In genomic region chr19:2476451-2477140, GRCh38 we compare ENCODE assay signal across 8 cellular contexts. TPM values are rescaled to one million over a fixed set of nuclear protein-coding genes. Genes with fewer than 3 reads are reported as not detected.
DNase-seq lines count a peak whose midpoint lies in the region; ATAC-seq and TF ChIP-seq lines count a peak whose summit lies in the region.

No MANE protein-coding gene starts in this region.

- peak overlapping the region; percentile 94 for H3K4me2 ChIP-seq in GM23248 (ENCODE audit: unreplicated experiment)
- H3K4me2 ChIP-seq in OCI-LY1 (ENCODE audit: low read length) = peak overlapping the region; percentile 86
- H3K4me2 ChIP-seq in osteoblast (ENCODE audit: insufficient read depth, low read length) = peak overlapping the region; percentile 96

- no peaks in the 10 kb centered on the region for H3K9me2 ChIP-seq in GM23248 (ENCODE audit: insufficient read depth)
- H3K9me2 ChIP-seq in OCI-LY1 (ENCODE audit: low read depth, low read length) = no peaks in the 10 kb centered on the region

- in situ Hi-C loops in GM23248 (cut with MboI) = no loop called here

- H3K4me3 Mint-ChIP-seq in CD4-positive, CD25-positive, alpha-beta regulatory T cell = peak overlapping the region; percentile 97 to 100 (median 99)

- H3K27me3 Mint-ChIP-seq in CD4-positive, CD25-positive, alpha-beta regulatory T cell = peaks cover 20% of the 10 kb centered on the region

- WGBS in GM23248 (ENCODE audit: low coverage in 1 of 2, low lambda C conversion rate in 2 of 2, missing lambda C conversion rate in 2 of 2), 2 experiments = 1% methylated on average over 33 of the region's 42 CpGs
- under 1% methylated on average over 42 of the region's 42 CpGs for WGBS in urinary bladder

- peak overlapping the region; percentile 95 to 97 (median 96) for H3K27ac Mint-ChIP-seq in CD4-positive, CD25-positive, alpha-beta regulatory T cell

- peaks cover 6% of the 10 kb centered on the region for H3K36me3 Mint-ChIP-seq in CD4-positive, CD25-positive, alpha-beta regulatory T cell

- peaks cover 38% of the 10 kb centered on the region for H3K4me1 ChIP-seq in CD4-positive, CD25-positive, alpha-beta regulatory T cell (ENCODE audit: control insufficient read depth, insufficient read depth, low read length, poor library complexity, severe bottlenecking)
- H3K4me1 ChIP-seq in GM23248 (ENCODE audit: insufficient read depth) (no peaks in the 10 kb centered on the region), OCI-LY1 (ENCODE audit: insufficient read depth, low read length, severe bottlenecking) (peaks cover 43% of the 10 kb centered on the region), osteoblast (ENCODE audit: insufficient read depth, low read length) (peaks cover 20% of the 10 kb centered on the region), urinary bladder (ENCODE audit: insufficient read depth) (no peaks in the 10 kb centered on the region)

- no peaks in the 10 kb centered on the region for H3K27me3 ChIP-seq in CD4-positive, CD25-positive, alpha-beta regulatory T cell (ENCODE audit: control insufficient read depth, insufficient read depth, low read length)
- H3K27me3 ChIP-seq in GM23248 (replicated peaks; ENCODE audit: insufficient read depth) (no peaks in the 10 kb centered on the region), OCI-LY1 (ENCODE audit: insufficient read depth, low read length) (no peaks in the 10 kb centered on the region; the same call in 1 of the 2 replicates), osteoblast (ENCODE audit: insufficient read depth, low read length) (no peaks in the 10 kb centered on the region)

- H2AFZ ChIP-seq in GM23248 (no peak overlapping the region), OCI-LY1 (ENCODE audit: low read length) (no peak overlapping the region), osteoblast (ENCODE audit: low read length) (no peak overlapping the region)

- H3K36me3 ChIP-seq in CD4-positive, CD25-positive, alpha-beta regulatory T cell (ENCODE audit: control insufficient read depth, insufficient read depth, low read length) = no peaks in the 10 kb centered on the region
- H3K36me3 ChIP-seq in GM23248 (ENCODE audit: low read depth) (peaks cover 11% of the 10 kb centered on the region), OCI-LY1 (ENCODE audit: insufficient read depth, low read length) (no peaks in the 10 kb centered on the region), osteoblast (ENCODE audit: insufficient read depth, low read length) (peaks cover 16% of the 10 kb centered on the region), urinary bladder (ENCODE audit: insufficient read depth) (no peaks in the 10 kb centered on the region)

- H3K9me3 Mint-ChIP-seq in CD4-positive, CD25-positive, alpha-beta regulatory T cell = peaks cover 0 to 4% (median 0%) of the 10 kb centered on the region in 7 donors

- H3K4me3 ChIP-seq in CD4-positive, CD25-positive, alpha-beta regulatory T cell (ENCODE audit: low read depth, low read length) = peak overlapping the region; percentile 99
- H3K4me3 ChIP-seq in GM23248 (peak overlapping the region; percentile 100), OCI-LY1 (ENCODE audit: low read depth, low read length, poor library complexity, severe bottlenecking) (peak overlapping the region; percentile 74), fibroblast of villous mesenchyme (ENCODE audit: low read depth, low read length) (peak overlapping the region; percentile 83), osteoblast (ENCODE audit: insufficient read depth, low read length) (peak overlapping the region; percentile 100), urinary bladder (ENCODE audit: low read depth, low read length) (peak overlapping the region; percentile 72)

- peak overlapping the region; percentile 98 for H3K9ac ChIP-seq in GM23248
- H3K9ac ChIP-seq in OCI-LY1 (ENCODE audit: low read length) = peak overlapping the region; percentile 68

- H3F3A ChIP-seq in GM23248 (ENCODE audit: insufficient read depth) = peaks cover 32% of the 10 kb centered on the region
- no peaks in the 10 kb centered on the region for H3F3A ChIP-seq in OCI-LY1 (ENCODE audit: insufficient read depth, low read length)

- ATAC-seq in CD4-positive, CD25-positive, alpha-beta regulatory T cell (ENCODE audit: low read depth in 2 of 2) = peak in 1 of 2 donors; percentile 9

- H3K79me2 ChIP-seq in GM23248 (ENCODE audit: insufficient read depth) (peaks cover 32% of the 10 kb centered on the region), OCI-LY1 (ENCODE audit: insufficient read depth, low read length) (no peaks in the 10 kb centered on the region), osteoblast (ENCODE audit: insufficient read depth, low read length) (peaks cover 28% of the 10 kb centered on the region)

- H3K9me3 ChIP-seq in CD4-positive, CD25-positive, alpha-beta regulatory T cell (ENCODE audit: control insufficient read depth in 2 of 2, low read length in 2 of 2) = no peaks in the 10 kb centered on the region
- H3K9me3 ChIP-seq in GM23248 (ENCODE audit: low read depth) (no peaks in the 10 kb centered on the region), OCI-LY1 (ENCODE audit: low read length) (peaks cover 3% of the 10 kb centered on the region; the same call in 1 of the 2 replicates), osteoblast (ENCODE audit: low read depth, low read length) (no peaks in the 10 kb centered on the region)

- DNase-seq in CD4-positive, CD25-positive, alpha-beta regulatory T cell = peak; percentile 57 to 78 (median 69)
- DNase-seq in GM23248 = peak; percentile 88
- DNase-seq in activated T-helper 9 cell treated with anti-CD3 and anti-CD28 coated beads, Interleukin-2, amount 50 U/mL, for 16 hours (ENCODE audit: low read depth) = peak; percentile 60
- peak; percentile 47 for DNase-seq in fibroblast of villous mesenchyme (ENCODE audit: low read depth)
- DNase-seq in osteoblast (ENCODE audit: insufficient read length, low spot score, missing footprints) = peak; percentile 91
- no peak for DNase-seq in GM19240 (ENCODE audit: insufficient read length, low spot score)

- H3K4me1 Mint-ChIP-seq in CD4-positive, CD25-positive, alpha-beta regulatory T cell = peaks cover 0 to 21% (median 10%) of the 10 kb centered on the region in 4 donors

- peak overlapping the region; percentile 85 for H3K27ac ChIP-seq in CD4-positive, CD25-positive, alpha-beta regulatory T cell (ENCODE audit: insufficient read depth, low read length, poor library complexity, severe bottlenecking)
- peak overlapping the region; percentile 93 for H3K27ac ChIP-seq in GM23248
- no peak overlapping the region for H3K27ac ChIP-seq in OCI-LY1 (ENCODE audit: low read depth, low read length, poor library complexity, severe bottlenecking)
- peak overlapping the region; percentile 87 for H3K27ac ChIP-seq in osteoblast (ENCODE audit: low read depth, low read length)
- H3K27ac ChIP-seq in urinary bladder (ENCODE audit: low read depth) = peak overlapping the region; percentile 55

- TF ChIP-seq CTCF in OCI-LY1 (IDR thresholded peaks at IDR 0.05; ENCODE audit: low read length) (no peak), fibroblast of villous mesenchyme (IDR thresholded peaks at IDR 0.05; ENCODE audit: insufficient read depth, low read depth, low read length) (no peak), osteoblast (IDR thresholded peaks at IDR 0.05; ENCODE audit: extremely low read depth, low read depth, low read length) (no peak)

- H4K20me1 ChIP-seq in GM23248 (ENCODE audit: insufficient read depth) (no peaks in the 10 kb centered on the region), OCI-LY1 (ENCODE audit: insufficient read depth, low read length) (no peaks in the 10 kb centered on the region), osteoblast (ENCODE audit: insufficient read depth, low read length) (peaks cover 29% of the 10 kb centered on the region)

RNA-seq across cellular contexts. Expression of gene GADD45B, which starts 0.7 kb away (rescaled TPM):
- total RNA-seq in CD4-positive, CD25-positive, alpha-beta regulatory T cell = 191 TPM
- 10 to 100 TPM; 53.4 to 70.2 (median 63.3) TPM for polyA plus RNA-seq in CD4-positive, CD25-positive, alpha-beta regulatory T cell
- total RNA-seq in GM23248 (2014; rRNA removed; shearing (Covaris generic)) = 89.7 TPM in 2 replicates
- polyA plus RNA-seq in GM23248 (2016; fragmentation: Nextera tagmentation; extraction: Ambion mirVana) (95.0 and 96.1 TPM in 2 replicates), urinary bladder (163 TPM)
- total RNA-seq in fibroblast of villous mesenchyme (54.8 and 70.9 TPM in 2 replicates), osteoblast (41.8 and 46.3 TPM in 2 replicates), urinary bladder (23.2 TPM)

RNA-seq across cellular contexts. Expression of gene LMNB2, which starts 19.8 kb away (rescaled TPM):
- 16.0 TPM for total RNA-seq in CD4-positive, CD25-positive, alpha-beta regulatory T cell
- 1 to 10 TPM; 3.8 to 7.5 (median 4.8) TPM for polyA plus RNA-seq in CD4-positive, CD25-positive, alpha-beta regulatory T cell
- 93.7 and 119 TPM in 2 replicates for total RNA-seq in GM23248 (2014; rRNA removed; shearing (Covaris generic))
- polyA plus RNA-seq in GM23248 (2016; fragmentation: Nextera tagmentation; extraction: Ambion mirVana) (25.2 and 25.9 TPM in 2 replicates), urinary bladder (22.2 TPM)
- total RNA-seq in fibroblast of villous mesenchyme (58.6 and 92.0 TPM in 2 replicates), osteoblast (24.2 and 24.6 TPM in 2 replicates), urinary bladder (33.4 TPM)

RNA-seq across cellular contexts. Expression of gene TIMM13, which starts 49.2 kb away (rescaled TPM):
- 24.6 TPM for total RNA-seq in CD4-positive, CD25-positive, alpha-beta regulatory T cell
- 10 to 100 TPM; 49.7 to 62.5 (median 59.4) TPM for polyA plus RNA-seq in CD4-positive, CD25-positive, alpha-beta regulatory T cell
- 56.4 and 57.6 TPM in 2 replicates for total RNA-seq in GM23248 (2014; rRNA removed; shearing (Covaris generic))
- 143 and 161 TPM in 2 replicates for polyA plus RNA-seq in GM23248 (2016; fragmentation: Nextera tagmentation; extraction: Ambion mirVana)
- total RNA-seq in fibroblast of villous mesenchyme = 24.2 and 34.8 TPM in 2 replicates
- total RNA-seq in osteoblast = 27.7 and 27.9 TPM in 2 replicates
- 17.5 TPM for total RNA-seq in urinary bladder
- 72.2 TPM for polyA plus RNA-seq in urinary bladder
